1 cellular context compared by ENCODE assay signal in genomic region chr12:54052745-54053624, GRCh38.
TF ChIP-seq lines count a peak whose summit lies in the region.

No MANE protein-coding gene starts in this region.

TF ChIP-seq in GM12878, 131 proteins besides CTCF, POLR2A, EP300 and RAD21 (continued from another document and continues in another):
- TF ChIP-seq, protein P1, sequence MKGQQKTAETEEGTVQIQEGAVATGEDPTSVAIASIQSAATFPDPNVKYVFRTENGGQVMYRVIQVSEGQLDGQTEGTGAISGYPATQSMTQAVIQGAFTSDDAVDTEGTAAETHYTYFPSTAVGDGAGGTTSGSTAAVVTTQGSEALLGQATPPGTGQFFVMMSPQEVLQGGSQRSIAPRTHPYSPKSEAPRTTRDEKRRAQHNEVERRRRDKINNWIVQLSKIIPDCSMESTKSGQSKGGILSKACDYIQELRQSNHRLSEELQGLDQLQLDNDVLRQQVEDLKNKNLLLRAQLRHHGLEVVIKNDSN (IDR thresholded peaks at IDR 0.05; ENCODE audit: borderline replicate concordance, extremely low read length, insufficient read depth, low read depth, low read length): no peak
- TF ChIP-seq HDGF (IDR thresholded peaks at IDR 0.05) (no peak; the same call in 1 of the 2 replicates), SIN3A (IDR thresholded peaks at IDR 0.05; ENCODE audit: low read depth, low read length) (peak; percentile 65; the same call in 1 of the 2 replicates), PRDM15 (CRISPR knock-in tag; IDR thresholded peaks at IDR 0.05) (peak; percentile 57; the same call in 1 of the 2 replicates), GATAD2B (conservative IDR thresholded peaks at IDR 0.05; ENCODE audit: low read depth) (peak; percentile 92), RELA (IDR thresholded peaks at IDR 0.05; ENCODE audit: borderline replicate concordance, partially characterized antibody) (no peak), RAD51 (IDR thresholded peaks at IDR 0.05) (no peak), GABPA (IDR thresholded peaks at IDR 0.05; ENCODE audit: low read depth) (peak; percentile 65), RFX5 (IDR thresholded peaks at IDR 0.05; ENCODE audit: low read depth, low read length) (0 out of 2 replicates have a peak, but pooled peaks have one; percentile 25), CBX5 (IDR thresholded peaks at IDR 0.05; ENCODE audit: low read depth) (no peak), LARP7 (IDR thresholded peaks at IDR 0.05) (peak; percentile 39), ATF7 (IDR thresholded peaks at IDR 0.05; ENCODE audit: low read depth) (peak; percentile 99), RUNX3 (IDR thresholded peaks at IDR 0.05; ENCODE audit: low read length) (peak; percentile 81), EGR1 (IDR thresholded peaks at IDR 0.05; ENCODE audit: borderline replicate concordance in 1 of 2, low read depth in 2 of 2, low read length in 2 of 2) (no peak), MEF2B (IDR thresholded peaks at IDR 0.05; ENCODE audit: partially characterized antibody, poor library complexity, severe bottlenecking) (no peak), NFYA (IDR thresholded peaks at IDR 0.05; ENCODE audit: borderline replicate concordance, low read depth, low read length) (no peak), NRF1 (conservative IDR thresholded peaks at IDR 0.05; ENCODE audit: low read depth, low read length) (no peak), YBX1 (IDR thresholded peaks at IDR 0.05) (no peak), E2F8 (IDR thresholded peaks at IDR 0.05; ENCODE audit: low read depth, partially characterized antibody) (no peak), PKNOX1 (IDR thresholded peaks at IDR 0.05) (no peak), RBBP5 (conservative IDR thresholded peaks at IDR 0.05) (no peak), ZNF384 (IDR thresholded peaks at IDR 0.05; ENCODE audit: borderline replicate concordance, low read depth, low read length) (no peak), SREBF2 (IDR thresholded peaks at IDR 0.05; ENCODE audit: low read length) (no peak), MXI1 (IDR thresholded peaks at IDR 0.05; ENCODE audit: low read depth, low read length) (no peak), ATF2 (IDR thresholded peaks at IDR 0.05; ENCODE audit: low read length) (peak; percentile 42; the same call in 1 of the 2 replicates), TBL1XR1 (IDR thresholded peaks at IDR 0.05; ENCODE audit: low read depth, low read length) (no peak; the same call in 1 of the 2 replicates), FOXM1 (IDR thresholded peaks at IDR 0.05; ENCODE audit: low read depth, low read length) (no peak), BHLHE40 (IDR thresholded peaks at IDR 0.05; ENCODE audit: borderline replicate concordance in 1 of 2, low read depth in 2 of 2, low read length in 1 of 2) (peak in 1 of 2 experiments; percentile 33; a peak in 2 of 4 replicates), TCF7 (IDR thresholded peaks at IDR 0.05; ENCODE audit: borderline replicate concordance) (no peak), ZNF622 (IDR thresholded peaks at IDR 0.05) (no peak), SIX5 (IDR thresholded peaks at IDR 0.05; ENCODE audit: low read depth, low read length, severe bottlenecking) (no peak)
- TF ChIP-seq, protein P2, sequence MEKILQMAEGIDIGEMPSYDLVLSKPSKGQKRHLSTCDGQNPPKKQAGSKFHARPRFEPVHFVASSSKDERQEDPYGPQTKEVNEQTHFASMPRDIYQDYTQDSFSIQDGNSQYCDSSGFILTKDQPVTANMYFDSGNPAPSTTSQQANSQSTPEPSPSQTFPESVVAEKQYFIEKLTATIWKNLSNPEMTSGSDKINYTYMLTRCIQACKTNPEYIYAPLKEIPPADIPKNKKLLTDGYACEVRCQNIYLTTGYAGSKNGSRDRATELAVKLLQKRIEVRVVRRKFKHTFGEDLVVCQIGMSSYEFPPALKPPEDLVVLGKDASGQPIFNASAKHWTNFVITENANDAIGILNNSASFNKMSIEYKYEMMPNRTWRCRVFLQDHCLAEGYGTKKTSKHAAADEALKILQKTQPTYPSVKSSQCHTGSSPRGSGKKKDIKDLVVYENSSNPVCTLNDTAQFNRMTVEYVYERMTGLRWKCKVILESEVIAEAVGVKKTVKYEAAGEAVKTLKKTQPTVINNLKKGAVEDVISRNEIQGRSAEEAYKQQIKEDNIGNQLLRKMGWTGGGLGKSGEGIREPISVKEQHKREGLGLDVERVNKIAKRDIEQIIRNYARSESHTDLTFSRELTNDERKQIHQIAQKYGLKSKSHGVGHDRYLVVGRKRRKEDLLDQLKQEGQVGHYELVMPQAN (conservative IDR thresholded peaks at IDR 0.05): peak; percentile 64
- TF ChIP-seq, protein P3, sequence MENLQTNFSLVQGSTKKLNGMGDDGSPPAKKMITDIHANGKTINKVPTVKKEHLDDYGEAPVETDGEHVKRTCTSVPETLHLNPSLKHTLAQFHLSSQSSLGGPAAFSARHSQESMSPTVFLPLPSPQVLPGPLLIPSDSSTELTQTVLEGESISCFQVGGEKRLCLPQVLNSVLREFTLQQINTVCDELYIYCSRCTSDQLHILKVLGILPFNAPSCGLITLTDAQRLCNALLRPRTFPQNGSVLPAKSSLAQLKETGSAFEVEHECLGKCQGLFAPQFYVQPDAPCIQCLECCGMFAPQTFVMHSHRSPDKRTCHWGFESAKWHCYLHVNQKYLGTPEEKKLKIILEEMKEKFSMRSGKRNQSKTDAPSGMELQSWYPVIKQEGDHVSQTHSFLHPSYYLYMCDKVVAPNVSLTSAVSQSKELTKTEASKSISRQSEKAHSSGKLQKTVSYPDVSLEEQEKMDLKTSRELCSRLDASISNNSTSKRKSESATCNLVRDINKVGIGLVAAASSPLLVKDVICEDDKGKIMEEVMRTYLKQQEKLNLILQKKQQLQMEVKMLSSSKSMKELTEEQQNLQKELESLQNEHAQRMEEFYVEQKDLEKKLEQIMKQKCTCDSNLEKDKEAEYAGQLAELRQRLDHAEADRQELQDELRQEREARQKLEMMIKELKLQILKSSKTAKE (IDR thresholded peaks at IDR 0.05; ENCODE audit: low read depth, poor library complexity, severe bottlenecking): no peak
- TF ChIP-seq, protein P4, sequence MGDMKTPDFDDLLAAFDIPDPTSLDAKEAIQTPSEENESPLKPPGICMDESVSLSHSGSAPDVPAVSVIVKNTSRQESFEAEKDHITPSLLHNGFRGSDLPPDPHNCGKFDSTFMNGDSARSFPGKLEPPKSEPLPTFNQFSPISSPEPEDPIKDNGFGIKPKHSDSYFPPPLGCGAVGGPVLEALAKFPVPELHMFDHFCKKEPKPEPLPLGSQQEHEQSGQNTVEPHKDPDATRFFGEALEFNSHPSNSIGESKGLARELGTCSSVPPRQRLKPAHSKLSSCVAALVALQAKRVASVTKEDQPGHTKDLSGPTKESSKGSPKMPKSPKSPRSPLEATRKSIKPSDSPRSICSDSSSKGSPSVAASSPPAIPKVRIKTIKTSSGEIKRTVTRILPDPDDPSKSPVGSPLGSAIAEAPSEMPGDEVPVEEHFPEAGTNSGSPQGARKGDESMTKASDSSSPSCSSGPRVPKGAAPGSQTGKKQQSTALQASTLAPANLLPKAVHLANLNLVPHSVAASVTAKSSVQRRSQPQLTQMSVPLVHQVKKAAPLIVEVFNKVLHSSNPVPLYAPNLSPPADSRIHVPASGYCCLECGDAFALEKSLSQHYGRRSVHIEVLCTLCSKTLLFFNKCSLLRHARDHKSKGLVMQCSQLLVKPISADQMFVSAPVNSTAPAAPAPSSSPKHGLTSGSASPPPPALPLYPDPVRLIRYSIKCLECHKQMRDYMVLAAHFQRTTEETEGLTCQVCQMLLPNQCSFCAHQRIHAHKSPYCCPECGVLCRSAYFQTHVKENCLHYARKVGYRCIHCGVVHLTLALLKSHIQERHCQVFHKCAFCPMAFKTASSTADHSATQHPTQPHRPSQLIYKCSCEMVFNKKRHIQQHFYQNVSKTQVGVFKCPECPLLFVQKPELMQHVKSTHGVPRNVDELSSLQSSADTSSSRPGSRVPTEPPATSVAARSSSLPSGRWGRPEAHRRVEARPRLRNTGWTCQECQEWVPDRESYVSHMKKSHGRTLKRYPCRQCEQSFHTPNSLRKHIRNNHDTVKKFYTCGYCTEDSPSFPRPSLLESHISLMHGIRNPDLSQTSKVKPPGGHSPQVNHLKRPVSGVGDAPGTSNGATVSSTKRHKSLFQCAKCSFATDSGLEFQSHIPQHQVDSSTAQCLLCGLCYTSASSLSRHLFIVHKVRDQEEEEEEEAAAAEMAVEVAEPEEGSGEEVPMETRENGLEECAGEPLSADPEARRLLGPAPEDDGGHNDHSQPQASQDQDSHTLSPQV (IDR thresholded peaks at IDR 0.05): no peak
- TF ChIP-seq, protein P5, sequence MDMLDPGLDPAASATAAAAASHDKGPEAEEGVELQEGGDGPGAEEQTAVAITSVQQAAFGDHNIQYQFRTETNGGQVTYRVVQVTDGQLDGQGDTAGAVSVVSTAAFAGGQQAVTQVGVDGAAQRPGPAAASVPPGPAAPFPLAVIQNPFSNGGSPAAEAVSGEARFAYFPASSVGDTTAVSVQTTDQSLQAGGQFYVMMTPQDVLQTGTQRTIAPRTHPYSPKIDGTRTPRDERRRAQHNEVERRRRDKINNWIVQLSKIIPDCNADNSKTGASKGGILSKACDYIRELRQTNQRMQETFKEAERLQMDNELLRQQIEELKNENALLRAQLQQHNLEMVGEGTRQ (IDR thresholded peaks at IDR 0.05; ENCODE audit: borderline replicate concordance, low read depth, low read length): no peak
